1 cellular context compared by ENCODE assay signal in the genomic region with DNA sequence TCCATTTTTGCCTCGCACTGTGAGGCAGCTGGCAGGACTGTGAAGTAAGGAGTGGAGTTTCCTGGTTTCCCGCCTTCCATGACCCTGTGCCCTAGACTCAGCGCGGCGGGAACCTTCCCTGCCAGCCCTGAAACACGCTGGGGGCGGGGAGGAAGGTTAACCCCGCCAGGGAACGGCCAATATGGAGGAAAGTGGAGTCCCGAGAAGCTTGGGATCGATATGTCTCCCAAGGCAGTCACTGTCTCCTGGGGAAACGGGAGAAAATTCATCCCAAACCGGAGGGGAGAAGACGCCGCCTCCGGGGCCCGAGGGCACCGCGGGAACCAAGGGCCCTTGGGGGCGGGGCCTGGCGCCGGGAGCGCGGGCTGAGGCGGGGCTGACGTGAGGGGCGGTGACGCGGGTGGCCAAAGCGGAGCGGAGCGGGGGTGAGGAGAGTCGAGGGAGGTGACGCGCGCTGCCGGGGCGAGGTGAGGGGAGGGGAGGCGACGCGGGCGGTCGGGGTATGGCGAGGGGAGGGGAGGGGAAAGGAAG.
A peak's percentile ranks its signal among the peaks of the same experiment; 100 is the strongest.
TF ChIP-seq lines count a peak whose summit lies in the region.

A gene with protein sequence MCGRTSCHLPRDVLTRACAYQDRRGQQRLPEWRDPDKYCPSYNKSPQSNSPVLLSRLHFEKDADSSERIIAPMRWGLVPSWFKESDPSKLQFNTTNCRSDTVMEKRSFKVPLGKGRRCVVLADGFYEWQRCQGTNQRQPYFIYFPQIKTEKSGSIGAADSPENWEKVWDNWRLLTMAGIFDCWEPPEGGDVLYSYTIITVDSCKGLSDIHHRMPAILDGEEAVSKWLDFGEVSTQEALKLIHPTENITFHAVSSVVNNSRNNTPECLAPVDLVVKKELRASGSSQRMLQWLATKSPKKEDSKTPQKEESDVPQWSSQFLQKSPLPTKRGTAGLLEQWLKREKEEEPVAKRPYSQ (plus strand): TSS at position 432 of the 531 bp plus-strand sequence. CDS start 863 bp downstream, outside the sequence.

TF ChIP-seq in HepG2, 621 proteins besides CTCF, POLR2A, EP300 and RAD21 (continued from another document and continues in another):
- TF ChIP-seq NFKB2 (CRISPR knock-in tag; IDR thresholded peaks at IDR 0.05; ENCODE audit: borderline replicate concordance) (no peak; the same call in 1 of the 2 replicates), CEBPB (IDR thresholded peaks at IDR 0.05; ENCODE audit: borderline replicate concordance, low read depth, low read length) (no peak), ZNF136 (CRISPR knock-in tag; IDR thresholded peaks at IDR 0.05; ENCODE audit: low read depth) (no peak), CCAR2 (optimal IDR thresholded peaks at IDR 0.05; ENCODE audit: low read depth, low read length) (no peak), RBAK (CRISPR knock-in tag; IDR thresholded peaks at IDR 0.05) (no peak), ZNF274 (CRISPR knock-in tag; IDR thresholded peaks at IDR 0.05) (no peak), JDP2 (CRISPR knock-in tag; IDR thresholded peaks at IDR 0.05; ENCODE audit: borderline replicate concordance) (no peak), MTF1 (CRISPR knock-in tag; IDR thresholded peaks at IDR 0.05) (no peak), FOXC1 (CRISPR knock-in tag; IDR thresholded peaks at IDR 0.05; ENCODE audit: borderline replicate concordance) (no peak; the same call in 1 of the 2 replicates), MIXL1 (CRISPR knock-in tag; IDR thresholded peaks at IDR 0.05) (no peak), SAP130 (CRISPR knock-in tag; IDR thresholded peaks at IDR 0.05; ENCODE audit: low read depth) (peak; percentile 60), HOXA5 (CRISPR knock-in tag; IDR thresholded peaks at IDR 0.05) (no peak), ZNF615 (CRISPR knock-in tag; IDR thresholded peaks at IDR 0.05; ENCODE audit: borderline replicate concordance) (no peak), MZF1 (CRISPR knock-in tag; IDR thresholded peaks at IDR 0.05; ENCODE audit: borderline replicate concordance) (no peak), MTA3 (CRISPR knock-in tag; IDR thresholded peaks at IDR 0.05) (no peak), RFX5 (IDR thresholded peaks at IDR 0.05; ENCODE audit: low read depth, low read length) (no peak), GATAD2A (CRISPR knock-in tag; IDR thresholded peaks at IDR 0.05) (no peak), JARID2 (CRISPR knock-in tag; IDR thresholded peaks at IDR 0.05; ENCODE audit: insufficient replicate concordance) (no peak), ZNF781 (CRISPR knock-in tag; IDR thresholded peaks at IDR 0.05; ENCODE audit: borderline replicate concordance, not compliant biosample characterization) (no peak), ZNF552 (CRISPR knock-in tag; IDR thresholded peaks at IDR 0.05; ENCODE audit: borderline replicate concordance) (peak; percentile 52; the same call in 1 of the 2 replicates), ZSCAN31 (CRISPR knock-in tag; IDR thresholded peaks at IDR 0.05; ENCODE audit: low read depth) (no peak), ZNF468 (CRISPR knock-in tag; IDR thresholded peaks at IDR 0.05) (no peak), ZNF234 (CRISPR knock-in tag; conservative IDR thresholded peaks at IDR 0.05) (no peak)
- TF ChIP-seq, protein P1, sequence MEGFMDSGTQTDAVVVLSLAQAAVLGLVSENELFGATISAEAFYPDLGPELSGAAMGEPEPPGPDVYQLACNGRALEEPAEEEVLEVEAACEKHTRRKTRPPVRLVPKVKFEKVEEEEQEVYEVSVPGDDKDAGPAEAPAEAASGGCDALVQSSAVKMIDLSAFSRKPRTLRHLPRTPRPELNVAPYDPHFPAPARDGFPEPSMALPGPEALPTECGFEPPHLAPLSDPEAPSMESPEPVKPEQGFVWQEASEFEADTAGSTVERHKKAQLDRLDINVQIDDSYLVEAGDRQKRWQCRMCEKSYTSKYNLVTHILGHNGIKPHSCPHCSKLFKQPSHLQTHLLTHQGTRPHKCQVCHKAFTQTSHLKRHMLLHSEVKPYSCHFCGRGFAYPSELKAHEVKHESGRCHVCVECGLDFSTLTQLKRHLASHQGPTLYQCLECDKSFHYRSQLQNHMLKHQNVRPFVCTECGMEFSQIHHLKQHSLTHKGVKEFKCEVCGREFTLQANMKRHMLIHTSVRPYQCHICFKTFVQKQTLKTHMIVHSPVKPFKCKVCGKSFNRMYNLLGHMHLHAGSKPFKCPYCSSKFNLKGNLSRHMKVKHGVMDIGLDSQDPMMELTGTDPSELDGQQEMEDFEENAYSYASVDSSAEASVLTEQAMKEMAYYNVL (CRISPR knock-in tag; IDR thresholded peaks at IDR 0.05; ENCODE audit: borderline replicate concordance) = peak; percentile 66; the same call in 1 of the 2 replicates
- TF ChIP-seq, protein P2, sequence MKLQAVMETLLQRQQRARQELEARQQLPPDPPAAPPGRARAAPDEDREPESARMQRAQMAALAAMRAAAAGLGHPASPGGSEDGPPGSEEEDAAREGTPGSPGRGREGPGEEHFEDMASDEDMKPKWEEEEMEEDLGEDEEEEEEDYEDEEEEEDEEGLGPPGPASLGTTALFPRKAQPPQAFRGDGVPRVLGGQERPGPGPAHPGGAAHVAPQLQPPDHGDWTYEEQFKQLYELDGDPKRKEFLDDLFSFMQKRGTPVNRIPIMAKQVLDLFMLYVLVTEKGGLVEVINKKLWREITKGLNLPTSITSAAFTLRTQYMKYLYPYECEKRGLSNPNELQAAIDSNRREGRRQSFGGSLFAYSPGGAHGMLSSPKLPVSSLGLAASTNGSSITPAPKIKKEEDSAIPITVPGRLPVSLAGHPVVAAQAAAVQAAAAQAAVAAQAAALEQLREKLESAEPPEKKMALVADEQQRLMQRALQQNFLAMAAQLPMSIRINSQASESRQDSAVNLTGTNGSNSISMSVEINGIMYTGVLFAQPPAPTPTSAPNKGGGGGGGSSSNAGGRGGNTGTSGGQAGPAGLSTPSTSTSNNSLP (IDR thresholded peaks at IDR 0.05; ENCODE audit: low read depth, low read length) = no peak
- TF ChIP-seq, protein P3, sequence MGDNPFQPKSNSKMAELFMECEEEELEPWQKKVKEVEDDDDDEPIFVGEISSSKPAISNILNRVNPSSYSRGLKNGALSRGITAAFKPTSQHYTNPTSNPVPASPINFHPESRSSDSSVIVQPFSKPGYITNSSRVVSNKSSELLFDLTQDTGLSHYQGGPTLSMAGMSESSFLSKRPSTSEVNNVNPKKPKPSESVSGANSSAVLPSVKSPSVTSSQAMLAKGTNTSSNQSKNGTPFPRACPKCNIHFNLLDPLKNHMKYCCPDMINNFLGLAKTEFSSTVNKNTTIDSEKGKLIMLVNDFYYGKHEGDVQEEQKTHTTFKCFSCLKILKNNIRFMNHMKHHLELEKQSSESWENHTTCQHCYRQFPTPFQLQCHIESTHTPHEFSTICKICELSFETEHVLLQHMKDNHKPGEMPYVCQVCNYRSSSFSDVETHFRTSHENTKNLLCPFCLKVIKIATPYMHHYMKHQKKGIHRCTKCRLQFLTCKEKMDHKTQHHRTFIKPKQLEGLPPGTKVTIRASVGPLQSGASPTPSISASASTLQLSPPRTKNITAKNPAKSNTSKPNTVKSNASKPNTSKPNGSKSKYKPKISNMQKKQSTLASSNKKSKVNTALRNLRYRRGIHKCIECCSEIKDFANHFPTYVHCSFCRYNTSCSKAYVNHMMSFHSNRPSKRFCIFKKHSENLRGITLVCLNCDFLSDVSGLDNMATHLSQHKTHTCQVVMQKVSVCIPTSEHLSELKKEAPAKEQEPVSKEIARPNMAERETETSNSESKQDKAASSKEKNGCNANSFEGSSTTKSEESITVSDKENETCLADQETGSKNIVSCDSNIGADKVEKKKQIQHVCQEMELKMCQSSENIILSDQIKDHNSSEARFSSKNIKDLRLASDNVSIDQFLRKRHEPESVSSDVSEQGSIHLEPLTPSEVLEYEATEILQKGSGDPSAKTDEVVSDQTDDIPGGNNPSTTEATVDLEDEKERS (CRISPR knock-in tag; IDR thresholded peaks at IDR 0.05) = no peak
- TF ChIP-seq, protein P4, sequence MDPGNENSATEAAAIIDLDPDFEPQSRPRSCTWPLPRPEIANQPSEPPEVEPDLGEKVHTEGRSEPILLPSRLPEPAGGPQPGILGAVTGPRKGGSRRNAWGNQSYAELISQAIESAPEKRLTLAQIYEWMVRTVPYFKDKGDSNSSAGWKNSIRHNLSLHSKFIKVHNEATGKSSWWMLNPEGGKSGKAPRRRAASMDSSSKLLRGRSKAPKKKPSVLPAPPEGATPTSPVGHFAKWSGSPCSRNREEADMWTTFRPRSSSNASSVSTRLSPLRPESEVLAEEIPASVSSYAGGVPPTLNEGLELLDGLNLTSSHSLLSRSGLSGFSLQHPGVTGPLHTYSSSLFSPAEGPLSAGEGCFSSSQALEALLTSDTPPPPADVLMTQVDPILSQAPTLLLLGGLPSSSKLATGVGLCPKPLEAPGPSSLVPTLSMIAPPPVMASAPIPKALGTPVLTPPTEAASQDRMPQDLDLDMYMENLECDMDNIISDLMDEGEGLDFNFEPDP (CRISPR knock-in tag; conservative IDR thresholded peaks at IDR 0.05) = no peak; the same call in 1 of the 2 replicates
- TF ChIP-seq, protein P5, sequence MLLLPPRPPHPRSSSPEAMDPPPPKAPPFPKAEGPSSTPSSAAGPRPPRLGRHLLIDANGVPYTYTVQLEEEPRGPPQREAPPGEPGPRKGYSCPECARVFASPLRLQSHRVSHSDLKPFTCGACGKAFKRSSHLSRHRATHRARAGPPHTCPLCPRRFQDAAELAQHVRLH (CRISPR knock-in tag; IDR thresholded peaks at IDR 0.05; ENCODE audit: borderline replicate concordance, low read depth) = no peak
- TF ChIP-seq, protein P6, sequence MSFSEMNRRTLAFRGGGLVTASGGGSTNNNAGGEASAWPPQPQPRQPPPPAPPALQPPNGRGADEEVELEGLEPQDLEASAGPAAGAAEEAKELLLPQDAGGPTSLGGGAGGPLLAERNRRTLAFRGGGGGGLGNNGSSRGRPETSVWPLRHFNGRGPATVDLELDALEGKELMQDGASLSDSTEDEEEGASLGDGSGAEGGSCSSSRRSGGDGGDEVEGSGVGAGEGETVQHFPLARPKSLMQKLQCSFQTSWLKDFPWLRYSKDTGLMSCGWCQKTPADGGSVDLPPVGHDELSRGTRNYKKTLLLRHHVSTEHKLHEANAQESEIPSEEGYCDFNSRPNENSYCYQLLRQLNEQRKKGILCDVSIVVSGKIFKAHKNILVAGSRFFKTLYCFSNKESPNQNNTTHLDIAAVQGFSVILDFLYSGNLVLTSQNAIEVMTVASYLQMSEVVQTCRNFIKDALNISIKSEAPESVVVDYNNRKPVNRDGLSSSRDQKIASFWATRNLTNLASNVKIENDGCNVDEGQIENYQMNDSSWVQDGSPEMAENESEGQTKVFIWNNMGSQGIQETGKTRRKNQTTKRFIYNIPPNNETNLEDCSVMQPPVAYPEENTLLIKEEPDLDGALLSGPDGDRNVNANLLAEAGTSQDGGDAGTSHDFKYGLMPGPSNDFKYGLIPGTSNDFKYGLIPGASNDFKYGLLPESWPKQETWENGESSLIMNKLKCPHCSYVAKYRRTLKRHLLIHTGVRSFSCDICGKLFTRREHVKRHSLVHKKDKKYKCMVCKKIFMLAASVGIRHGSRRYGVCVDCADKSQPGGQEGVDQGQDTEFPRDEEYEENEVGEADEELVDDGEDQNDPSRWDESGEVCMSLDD (CRISPR knock-in tag; IDR thresholded peaks at IDR 0.05; ENCODE audit: borderline replicate concordance) = no peak
- TF ChIP-seq, protein P7, sequence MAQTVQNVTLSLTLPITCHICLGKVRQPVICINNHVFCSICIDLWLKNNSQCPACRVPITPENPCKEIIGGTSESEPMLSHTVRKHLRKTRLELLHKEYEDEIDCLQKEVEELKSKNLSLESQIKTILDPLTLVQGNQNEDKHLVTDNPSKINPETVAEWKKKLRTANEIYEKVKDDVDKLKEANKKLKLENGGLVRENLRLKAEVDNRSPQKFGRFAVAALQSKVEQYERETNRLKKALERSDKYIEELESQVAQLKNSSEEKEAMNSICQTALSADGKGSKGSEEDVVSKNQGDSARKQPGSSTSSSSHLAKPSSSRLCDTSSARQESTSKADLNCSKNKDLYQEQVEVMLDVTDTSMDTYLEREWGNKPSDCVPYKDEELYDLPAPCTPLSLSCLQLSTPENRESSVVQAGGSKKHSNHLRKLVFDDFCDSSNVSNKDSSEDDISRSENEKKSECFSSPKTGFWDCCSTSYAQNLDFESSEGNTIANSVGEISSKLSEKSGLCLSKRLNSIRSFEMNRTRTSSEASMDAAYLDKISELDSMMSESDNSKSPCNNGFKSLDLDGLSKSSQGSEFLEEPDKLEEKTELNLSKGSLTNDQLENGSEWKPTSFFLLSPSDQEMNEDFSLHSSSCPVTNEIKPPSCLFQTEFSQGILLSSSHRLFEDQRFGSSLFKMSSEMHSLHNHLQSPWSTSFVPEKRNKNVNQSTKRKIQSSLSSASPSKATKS (CRISPR knock-in tag; IDR thresholded peaks at IDR 0.05) = no peak
- TF ChIP-seq, protein P8, sequence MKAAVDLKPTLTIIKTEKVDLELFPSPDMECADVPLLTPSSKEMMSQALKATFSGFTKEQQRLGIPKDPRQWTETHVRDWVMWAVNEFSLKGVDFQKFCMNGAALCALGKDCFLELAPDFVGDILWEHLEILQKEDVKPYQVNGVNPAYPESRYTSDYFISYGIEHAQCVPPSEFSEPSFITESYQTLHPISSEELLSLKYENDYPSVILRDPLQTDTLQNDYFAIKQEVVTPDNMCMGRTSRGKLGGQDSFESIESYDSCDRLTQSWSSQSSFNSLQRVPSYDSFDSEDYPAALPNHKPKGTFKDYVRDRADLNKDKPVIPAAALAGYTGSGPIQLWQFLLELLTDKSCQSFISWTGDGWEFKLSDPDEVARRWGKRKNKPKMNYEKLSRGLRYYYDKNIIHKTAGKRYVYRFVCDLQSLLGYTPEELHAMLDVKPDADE (CRISPR knock-in tag; IDR thresholded peaks at IDR 0.05) = no peak
- TF ChIP-seq, protein P9, sequence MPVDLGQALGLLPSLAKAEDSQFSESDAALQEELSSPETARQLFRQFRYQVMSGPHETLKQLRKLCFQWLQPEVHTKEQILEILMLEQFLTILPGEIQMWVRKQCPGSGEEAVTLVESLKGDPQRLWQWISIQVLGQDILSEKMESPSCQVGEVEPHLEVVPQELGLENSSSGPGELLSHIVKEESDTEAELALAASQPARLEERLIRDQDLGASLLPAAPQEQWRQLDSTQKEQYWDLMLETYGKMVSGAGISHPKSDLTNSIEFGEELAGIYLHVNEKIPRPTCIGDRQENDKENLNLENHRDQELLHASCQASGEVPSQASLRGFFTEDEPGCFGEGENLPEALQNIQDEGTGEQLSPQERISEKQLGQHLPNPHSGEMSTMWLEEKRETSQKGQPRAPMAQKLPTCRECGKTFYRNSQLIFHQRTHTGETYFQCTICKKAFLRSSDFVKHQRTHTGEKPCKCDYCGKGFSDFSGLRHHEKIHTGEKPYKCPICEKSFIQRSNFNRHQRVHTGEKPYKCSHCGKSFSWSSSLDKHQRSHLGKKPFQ (CRISPR knock-in tag; IDR thresholded peaks at IDR 0.05; ENCODE audit: insufficient replicate concordance) = no peak
- TF ChIP-seq, protein P10, sequence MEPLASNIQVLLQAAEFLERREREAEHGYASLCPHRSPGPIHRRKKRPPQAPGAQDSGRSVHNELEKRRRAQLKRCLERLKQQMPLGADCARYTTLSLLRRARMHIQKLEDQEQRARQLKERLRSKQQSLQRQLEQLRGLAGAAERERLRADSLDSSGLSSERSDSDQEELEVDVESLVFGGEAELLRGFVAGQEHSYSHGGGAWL (CRISPR knock-in tag; IDR thresholded peaks at IDR 0.05) = no peak; the same call in 1 of the 2 replicates
